ENCODE assay signal across 21 cellular contexts in genomic region chr5:2272755-2273154, GRCh38.
"Had no signal": no experiment of that assay in that cellular context is flagged by ENCODE, and none has a peak within 500 bp of the region (broad histone marks: within the 10 kb centered on the region; RNA-seq: fewer than 3 reads in every experiment).

No MANE protein-coding gene starts in this region.

- DNase-seq: KBM-7, MV-4-11, NCI-H1048, NCI-H1105, NCI-H1417, NCI-H1436 treated with DMSO at 0.1 percent for 48 hours, NCI-H1694, NCI-H187 treated with DMSO at 0.1 percent for 48 hours, NCI-H2081 treated with DMSO at 0.1 percent for 48 hours, NCI-H2171, NCI-H226, NCI-H446, NCI-H510A, NCI-H524 treated with DMSO at 0.1 percent for 48 hours, NCI-H69, NCI-H774, RPMI8226, SHP77, SK-N-SH had no signal

- H3K27me3 Mint-ChIP-seq: IgD-negative memory B cell had no signal

- H3K4me1 Mint-ChIP-seq: IgD-negative memory B cell had no signal

- H3K27ac Mint-ChIP-seq: IgD-negative memory B cell had no signal

- H3K36me3 Mint-ChIP-seq: IgD-negative memory B cell had no signal

- H3K27ac ChIP-seq: HL-60 had no signal

- H3K9me3 ChIP-seq: SK-N-SH had no signal
